In genomic region chr10:60869916-60870728, GRCh38 we compare ENCODE assay signal across 15 cellular contexts.
A peak's percentile ranks its signal among the peaks of the same experiment; 100 is the strongest.
DNase-seq lines count a peak whose midpoint lies in the region; ATAC-seq and TF ChIP-seq lines count a peak whose summit lies in the region.
"Had no signal": no experiment of that assay in that cellular context is flagged by ENCODE, and none has a peak within 500 bp of the region (broad histone marks: within the 10 kb centered on the region; RNA-seq: fewer than 3 reads in every experiment).

No MANE protein-coding gene starts in this region.

- no peak for ATAC-seq in HG03571 (IDR thresholded peaks at IDR 0.05; ENCODE audit: unreplicated experiment)
- ATAC-seq: activated CD4-positive, CD25-positive, alpha-beta regulatory T cell treated with anti-CD3 and anti-CD28 coated beads, Interleukin-2, amount 50 U/mL, for 24 hours had no signal

- peak; percentile 42 for TF ChIP-seq CTCF in brain microvascular endothelial cell (IDR thresholded peaks at IDR 0.05; ENCODE audit: low read depth, low read length, missing control alignments)

- no peaks in the 10 kb centered on the region for H3K9me3 ChIP-seq in HUES48 (ENCODE audit: control insufficient read depth, insufficient read depth, low read length)
- H3K9me3 ChIP-seq: uterus had no signal

- H3K9ac ChIP-seq in HUES48 (ENCODE audit: low read depth, low read length), result no peak overlapping the region

- H3K27ac ChIP-seq in HUES48 (ENCODE audit: low read depth, low read length) (peak overlapping the region; percentile 9), brain microvascular endothelial cell (no peak overlapping the region)
- H3K27ac ChIP-seq: skin epidermis, uterus had no signal

- no peaks in the 10 kb centered on the region for H3K36me3 ChIP-seq in HUES48 (ENCODE audit: control insufficient read depth, insufficient read depth, low read length)
- no peaks in the 10 kb centered on the region for H3K36me3 ChIP-seq in brain microvascular endothelial cell (replicated peaks)
- H3K36me3 ChIP-seq: uterus had no signal

- peaks cover 25% of the 10 kb centered on the region for H3K4me1 ChIP-seq in HUES48 (ENCODE audit: control insufficient read depth, insufficient read depth, low read length)
- H3K4me1 ChIP-seq: uterus had no signal

- in situ Hi-C loops in brain microvascular endothelial cell (cut with HindIII; ENCODE audit: low pct_ligation_motif_present, low sequenced_read_pairs), result no loop called here

- DNase-seq in COR-L47 (lab: John Stamatoyannopoulos, UW) (peak; percentile 76), brain microvascular endothelial cell (no peak), medulla oblongata (ENCODE audit: extremely low spot score) (peak; percentile 21), LoVo (ENCODE audit: low spot score) (no peak), middle frontal gyrus (ENCODE audit: extremely low spot score, low spot score) (no peak)
- no peak for DNase-seq in activated T-cell treated with anti-CD3 and anti-CD28 coated beads, Interleukin-2, amount 50 U/mL, for 1 hour
- DNase-seq: activated T-cell treated with anti-CD3 and anti-CD28 coated beads, Interleukin-2, amount 50 U/mL, for 24 hours; CD4-positive, CD25-positive, alpha-beta regulatory T cell; Karpas-422; SW 1271; uterus had no signal

- no peak overlapping the region for H3K4me3 ChIP-seq in HUES48 (ENCODE audit: low read depth, low read length)
- H3K4me3 ChIP-seq in brain microvascular endothelial cell (ENCODE audit: low read depth, low read length), result no peak overlapping the region
- H3K4me3 ChIP-seq: skin epidermis, uterus had no signal

- no peaks in the 10 kb centered on the region for H3K27me3 ChIP-seq in HUES48 (ENCODE audit: control insufficient read depth, insufficient read depth, low read length)
- no peaks in the 10 kb centered on the region for H3K27me3 ChIP-seq in brain microvascular endothelial cell (replicated peaks)
- H3K27me3 ChIP-seq: uterus had no signal

Comparison
In these comparisons a context has a peak if more than half of its experiments do, and no peak if none do; other contexts are left out.
1. DNase-seq: peak in COR-L47 (single experiment) and medulla oblongata (single experiment); none in brain microvascular endothelial cell (single experiment), LoVo (single experiment), middle frontal gyrus (single experiment) and activated T-cell treated with anti-CD3 and anti-CD28 coated beads, Interleukin-2, amount 50 U/mL, for 1 hour (single experiment).